8 cellular contexts compared by ENCODE assay signal in genomic region chr19:12064266-12065099, GRCh38. TPM values are rescaled to one million over a fixed set of nuclear protein-coding genes. Genes with fewer than 3 reads are reported as not detected.
DNase-seq lines count a peak whose midpoint lies in the region; ATAC-seq and TF ChIP-seq lines count a peak whose summit lies in the region.

TSS of gene ZNF844 (plus strand) at chr19:12064731. CDS start at chr19:12064874, 143 bp downstream.

- H3K36me3 Mint-ChIP-seq in activated naive CD8-positive, alpha-beta T cell treated with anti-CD3 and anti-CD28 coated beads, Interleukin-2, amount 10 ng/mL, durations not matched to agents 7 days and 5 days, result peaks cover 9% of the 10 kb centered on the region

- POLR2A ChIA-PET in SK-N-SH (lab: Yijun Ruan, JAX), result interaction anchor here (0.6 to 1.6 kb wide), 6 partner anchors 24 to 269 kb away, joined by 3 to 8 read pairs (median 3); partner anchors contain the start of genes ZNF20, ZNF433, ZNF563 and ZNF69
- POLR2A ChIA-PET in activated naive CD8-positive, alpha-beta T cell treated with anti-CD3 and anti-CD28 coated beads, Interleukin-2, amount 10 ng/mL, durations not matched to agents 7 days and 5 days (lab: Charles Lee), result interaction anchor here (0.5 to 1.5 kb wide), 4 partner anchors 11 to 550 kb away, joined by 4 to 8 read pairs (median 4); partner anchors contain the start of gene ZNF878

- H3K27me3 ChIP-seq in SK-N-SH (ENCODE audit: insufficient read depth), result no peaks in the 10 kb centered on the region

- H4K20me1 ChIP-seq in SK-N-SH (ENCODE audit: insufficient read depth), result no peaks in the 10 kb centered on the region

- peak; percentile 76 for ATAC-seq in HG03378 (IDR thresholded peaks at IDR 0.05; ENCODE audit: unreplicated experiment)
- ATAC-seq in activated naive CD8-positive, alpha-beta T cell treated with anti-CD3 and anti-CD28 coated beads, Interleukin-2, amount 10 ng/mL, durations not matched to agents 7 days and 5 days (ENCODE audit: low read depth), result peak; percentile 82
- ATAC-seq in Right ventricle myocardium superior (ENCODE audit: poor library complexity), result peak; percentile 99
- peak; percentile 96 for ATAC-seq in omental fat pad (ENCODE audit: low FRiP score)

- H2AFZ ChIP-seq in SK-N-SH (ENCODE audit: low read depth), result peak within 1 kb of the TSS; percentile 65; the same call in 1 of the 2 replicates

- no peaks in the 10 kb centered on the region for H3K79me2 ChIP-seq in SK-N-SH (ENCODE audit: insufficient read depth)

- no peak for TF ChIP-seq RAD21 in SK-N-SH (IDR thresholded peaks at IDR 0.05; ENCODE audit: low read length)

- H3K4me3 Mint-ChIP-seq in activated naive CD8-positive, alpha-beta T cell treated with anti-CD3 and anti-CD28 coated beads, Interleukin-2, amount 10 ng/mL, durations not matched to agents 7 days and 5 days, result peak within 1 kb of the TSS; percentile 87

- peak within 1 kb of the TSS; percentile 66 for H3K9ac ChIP-seq in SK-N-SH

- H3K4me1 ChIP-seq in SK-N-SH (ENCODE audit: control insufficient read depth in 1 of 2, insufficient read depth in 2 of 2, low read depth in 1 of 2, low read length in 1 of 2), result no peaks in the 10 kb centered on the region; a peak in 1 of 4 replicates

- H3K36me3 ChIP-seq in SK-N-SH (replicated peaks in 1 of 2; ENCODE audit: control insufficient read depth in 1 of 2, insufficient read depth in 2 of 2, low read length in 1 of 2), result no peaks in the 10 kb centered on the region

- H3K27ac Mint-ChIP-seq in activated naive CD8-positive, alpha-beta T cell treated with anti-CD3 and anti-CD28 coated beads, Interleukin-2, amount 10 ng/mL, durations not matched to agents 7 days and 5 days, result peak within 1 kb of the TSS; percentile 79

- intact Hi-C loops in Right ventricle myocardium superior (cut with DNase I), result no loop called here

- H3K4me3 ChIP-seq in SK-N-SH (ENCODE audit: low read depth in 2 of 2, low read length in 1 of 2), result peak within 1 kb of the TSS; percentile 55 to 69

- 9% methylated on average over 26 of the region's 50 CpGs for WGBS in SK-N-SH (ENCODE audit: low lambda C conversion rate)

- peak within 1 kb of the TSS; percentile 67 for H3K4me2 ChIP-seq in SK-N-SH

- DNase-seq in NCI-H187 (lab: John Stamatoyannopoulos, UW), result peak; percentile 2 to 5
- DNase-seq in NCI-H187 treated with DMSO at 0.1 percent for 48 hours (lab: John Stamatoyannopoulos, UW), result no peak
- DNase-seq in SK-N-SH, result peak; percentile 97
- DNase-seq in activated naive CD8-positive, alpha-beta T cell treated with anti-CD3 and anti-CD28 coated beads, Interleukin-2, amount 10 ng/mL, durations not matched to agents 7 days and 5 days, result peak; percentile 79
- peak; percentile 99 for DNase-seq in Right ventricle myocardium superior
- peak; percentile 97 for DNase-seq in omental fat pad (ENCODE audit: low spot score)
- peak; percentile 95 for DNase-seq in superior temporal gyrus (ENCODE audit: extremely low spot score)

- CTCF ChIA-PET in SK-N-SH (lab: Yijun Ruan, JAX), result interaction anchor here (0.6 to 2.6 kb wide), 4 partner anchors 12 to 76 kb away, joined by 3 to 12 read pairs (median 4); partner anchors contain the start of genes ZNF20 and ZNF878

- H3K9me3 ChIP-seq in SK-N-SH, result no peaks in the 10 kb centered on the region

- TF ChIP-seq EP300 in SK-N-SH (IDR thresholded peaks at IDR 0.05; ENCODE audit: borderline replicate concordance in 1 of 2, low read depth in 1 of 2, low read length in 1 of 2), result no peak

- TF ChIP-seq CTCF in SK-N-SH (IDR thresholded peaks at IDR 0.05), result no peak
- TF ChIP-seq CTCF in omental fat pad (IDR thresholded peaks at IDR 0.05), result no peak

- H3K9me2 ChIP-seq in SK-N-SH, result no peaks in the 10 kb centered on the region

- no peaks in the 10 kb centered on the region for H3F3A ChIP-seq in SK-N-SH (replicated peaks; ENCODE audit: insufficient read depth)

- H3K27me3 Mint-ChIP-seq in activated naive CD8-positive, alpha-beta T cell treated with anti-CD3 and anti-CD28 coated beads, Interleukin-2, amount 10 ng/mL, durations not matched to agents 7 days and 5 days, result no peaks in the 10 kb centered on the region

- peak within 1 kb of the TSS in 1 of 2 experiments; percentile 67; a peak in 1 of 4 replicates for H3K27ac ChIP-seq in SK-N-SH (ENCODE audit: low read depth in 2 of 2, low read length in 1 of 2)

- peaks cover 6% of the 10 kb centered on the region for H3K9me3 Mint-ChIP-seq in activated naive CD8-positive, alpha-beta T cell treated with anti-CD3 and anti-CD28 coated beads, Interleukin-2, amount 10 ng/mL, durations not matched to agents 7 days and 5 days

- H3K4me1 Mint-ChIP-seq in activated naive CD8-positive, alpha-beta T cell treated with anti-CD3 and anti-CD28 coated beads, Interleukin-2, amount 10 ng/mL, durations not matched to agents 7 days and 5 days, result peaks cover 5% of the 10 kb centered on the region

TF ChIP-seq in SK-N-SH, 30 proteins besides CTCF, POLR2A, EP300 and RAD21:
- TF ChIP-seq RCOR1 (IDR thresholded peaks at IDR 0.05; ENCODE audit: low read length), result peak; percentile 29; the same call in 1 of the 2 replicates
- TF ChIP-seq TAF1 (IDR thresholded peaks at IDR 0.05; ENCODE audit: borderline replicate concordance, low read depth, low read length), result peak; percentile 46; the same call in 1 of the 2 replicates
- peak; percentile 79 for TF ChIP-seq POLR2AphosphoS5 (IDR thresholded peaks at IDR 0.05; ENCODE audit: low read depth, low read length)
- peak; percentile 47 for TF ChIP-seq MXI1 (IDR thresholded peaks at IDR 0.05; ENCODE audit: low read depth, low read length)
- TF ChIP-seq SIN3A (IDR thresholded peaks at IDR 0.05; ENCODE audit: borderline replicate concordance, low read depth, low read length), result 0 out of 2 replicates have a peak, but pooled peaks have one; percentile 25
- TF ChIP-seq MAX (IDR thresholded peaks at IDR 0.05; ENCODE audit: low read depth), result no peak
- TF ChIP-seq PBX3 (IDR thresholded peaks at IDR 0.05), result peak; percentile 92
- no peak for TF ChIP-seq FOXM1 (IDR thresholded peaks at IDR 0.05; ENCODE audit: low read depth)
- no peak for TF ChIP-seq JUND (IDR thresholded peaks at IDR 0.05)
- no peak for TF ChIP-seq RXRA (IDR thresholded peaks at IDR 0.05; ENCODE audit: borderline replicate concordance, low read depth)

RNA-seq across cellular contexts. Expression of gene ZNF844, which starts in this region (rescaled TPM):
- 0.28 and 0.31 TPM in 2 replicates for polyA plus RNA-seq in SK-N-SH (2012; rRNA removed)
- 0.39 TPM in 2 replicates for polyA plus RNA-seq in SK-N-SH (2012; cell fraction: cytosol; rRNA removed)
- polyA plus RNA-seq in SK-N-SH (2012; cell fraction: nucleus; rRNA removed), result 0.26 and 0.43 TPM in 2 replicates
- total RNA-seq in activated naive CD8-positive, alpha-beta T cell treated with anti-CD3 and anti-CD28 coated beads, Interleukin-2, amount 10 ng/mL, durations not matched to agents 7 days and 5 days, result 1 to 10 TPM; 6.7 to 9.1 TPM
- 12.4 TPM for total RNA-seq in Right ventricle myocardium superior
- 10 to 100 TPM in 1 of 4 donors, 1 to 10 TPM in 3; 2.5 to 13.4 (median 4.8) TPM for total RNA-seq in omental fat pad

Comparison
In these comparisons a context has a peak if more than half of its experiments do, and no peak if none do; other contexts are left out.
1. Peak in DNase-seq, H3K4me3 ChIP-seq, H3K9ac ChIP-seq and H3K4me2 ChIP-seq in SK-N-SH; RNA of the gene not detected or under 1 TPM.